In genomic region chr16:11543676-11544393, GRCh38 we compare ENCODE assay signal across 24 cellular contexts. TPM values are rescaled to one million over a fixed set of nuclear protein-coding genes. Genes with fewer than 3 reads are reported as not detected.
A peak's percentile ranks its signal among the peaks of the same experiment; 100 is the strongest.
DNase-seq lines count a peak whose midpoint lies in the region; ATAC-seq, FAIRE-seq and TF ChIP-seq lines count a peak whose summit lies in the region.
"Had no signal": no experiment of that assay in that cellular context is flagged by ENCODE, and none has a peak within 500 bp of the region (broad histone marks: within the 10 kb centered on the region; RNA-seq: fewer than 3 reads in every experiment).

No MANE protein-coding gene starts in this region.

- H3K9me3 ChIP-seq in H9 (ENCODE audit: control insufficient read depth, low read depth, low read length) (no peaks in the 10 kb centered on the region), kidney (ENCODE audit: control insufficient read depth in 1 of 2, low read length in 2 of 2) (no peaks in the 10 kb centered on the region), SJCRH30 (replicated peaks) (no peaks in the 10 kb centered on the region)
- H3K9me3 ChIP-seq: heart right ventricle, Peyer's patch, thyroid gland had no signal

- H3K27me3 Mint-ChIP-seq in activated CD4-positive, alpha-beta memory T cell treated with anti-CD3 and anti-CD28 coated beads, Interleukin-2, amount 10 ng/mL, durations not matched to agents 7 days and 5 days, result no peaks in the 10 kb centered on the region
- no peaks in the 10 kb centered on the region for H3K27me3 Mint-ChIP-seq in activated CD4-positive, alpha-beta memory T cell treated with anti-CD3 and anti-CD28 coated beads for 36 hours
- no peaks in the 10 kb centered on the region for H3K27me3 Mint-ChIP-seq in H9 (ENCODE audit: low read depth)
- H3K27me3 Mint-ChIP-seq: activated B cell treated with CpG ODN at 0.5 μM for 24 hours had no signal

- H4K91ac ChIP-seq in H9 (ENCODE audit: insufficient read length, low read depth, low read length), result no peak overlapping the region

- no peak overlapping the region for H2BK15ac ChIP-seq in H9 (ENCODE audit: low read depth, low read length)

- H3K27ac ChIP-seq in H9 (ENCODE audit: insufficient read length, low read depth, low read length) (no peak overlapping the region), kidney (ENCODE audit: low read depth in 2 of 2, low read length in 2 of 2) (no peak overlapping the region), SJCRH30 (no peak overlapping the region)
- H3K27ac ChIP-seq: heart right ventricle, Peyer's patch, thyroid gland had no signal

- no peaks in the 10 kb centered on the region for H3K23me2 ChIP-seq in H9 (ENCODE audit: insufficient read length, low read depth, low read length, poor library complexity, severe bottlenecking)

- H3K4me3 ChIP-seq in kidney (ENCODE audit: low read length in 2 of 2), result no peak overlapping the region
- H3K4me3 ChIP-seq in SJCRH30, result no peak overlapping the region
- H3K4me3 ChIP-seq: dorsolateral prefrontal cortex, heart right ventricle, Peyer's patch, thyroid gland had no signal

- no peak overlapping the region for H3K23ac ChIP-seq in H9 (ENCODE audit: insufficient read length, low read depth, low read length)

- no peak overlapping the region for H2BK5ac ChIP-seq in H9 (ENCODE audit: insufficient read length, low read length)

- H2AK5ac ChIP-seq in H9 (ENCODE audit: insufficient read length, low read length), result no peak overlapping the region

- peaks cover 28% of the 10 kb centered on the region for H3K36me3 Mint-ChIP-seq in activated CD4-positive, alpha-beta memory T cell treated with anti-CD3 and anti-CD28 coated beads, Interleukin-2, amount 10 ng/mL, durations not matched to agents 7 days and 5 days (ENCODE audit: low read depth)
- peaks cover 12% of the 10 kb centered on the region for H3K36me3 Mint-ChIP-seq in activated CD4-positive, alpha-beta memory T cell treated with anti-CD3 and anti-CD28 coated beads for 36 hours
- H3K36me3 Mint-ChIP-seq in H9 (ENCODE audit: insufficient read depth in 1 of 3, low read depth in 3 of 3), result peaks cover 0 to 18% (median 8%) of the 10 kb centered on the region in 3 experiments; a peak in 5 of 7 replicates

- H2AFZ ChIP-seq in H9 (ENCODE audit: low read length), result no peak overlapping the region

- H3K56ac ChIP-seq in H9 (ENCODE audit: insufficient read length, low read depth, low read length), result no peak overlapping the region

- no peak for FAIRE-seq in kidney (lab: Jason Lieb, UNC)
- FAIRE-seq: D721Med, small intestine had no signal

- ATAC-seq in sciatic nerve, result peak; percentile 32
- ATAC-seq in esophagus mucosa, result no peak
- ATAC-seq in HG02798 (IDR thresholded peaks at IDR 0.05; ENCODE audit: poor library complexity, unreplicated experiment), result no peak

- no peaks in the 10 kb centered on the region for H3K4me1 Mint-ChIP-seq in activated CD4-positive, alpha-beta memory T cell treated with anti-CD3 and anti-CD28 coated beads, Interleukin-2, amount 10 ng/mL, durations not matched to agents 7 days and 5 days
- H3K4me1 Mint-ChIP-seq in activated CD4-positive, alpha-beta memory T cell treated with anti-CD3 and anti-CD28 coated beads for 36 hours (ENCODE audit: low read depth), result peaks cover 2% of the 10 kb centered on the region
- peaks cover 15 to 21% of the 10 kb centered on the region in 2 experiments for H3K4me1 Mint-ChIP-seq in H9
- H3K4me1 Mint-ChIP-seq: activated B cell treated with CpG ODN at 0.5 μM for 24 hours had no signal

- no peaks in the 10 kb centered on the region for H3K4me1 ChIP-seq in H9 (ENCODE audit: insufficient read depth, low read length)
- H3K4me1 ChIP-seq in kidney (ENCODE audit: control insufficient read depth in 1 of 2, insufficient read depth in 1 of 2, low read depth in 1 of 2, low read length in 2 of 2), result no peaks in the 10 kb centered on the region
- H3K4me1 ChIP-seq in SJCRH30, result no peaks in the 10 kb centered on the region
- H3K4me1 ChIP-seq: Peyer's patch, thyroid gland had no signal

- H3K4me3 Mint-ChIP-seq in activated CD4-positive, alpha-beta memory T cell treated with anti-CD3 and anti-CD28 coated beads, Interleukin-2, amount 10 ng/mL, durations not matched to agents 7 days and 5 days, result no peak overlapping the region
- no peak overlapping the region for H3K4me3 Mint-ChIP-seq in activated CD4-positive, alpha-beta memory T cell treated with anti-CD3 and anti-CD28 coated beads for 36 hours
- H3K4me3 Mint-ChIP-seq in H9, result no peak overlapping the region
- H3K4me3 Mint-ChIP-seq: activated B cell treated with CpG ODN at 0.5 μM for 24 hours had no signal

- no peak overlapping the region for H4K5ac ChIP-seq in H9 (ENCODE audit: insufficient read length, low read depth, low read length)

- no peak for TF ChIP-seq CTCF in H9 (conservative IDR thresholded peaks at IDR 0.05)
- TF ChIP-seq CTCF in kidney (IDR thresholded peaks at IDR 0.05; ENCODE audit: borderline replicate concordance, extremely low read depth, insufficient read depth), result no peak

- peaks cover 7 to 19% of the 10 kb centered on the region in 2 donors for H3K36me3 ChIP-seq in kidney (ENCODE audit: control insufficient read depth in 1 of 2, insufficient read depth in 2 of 2, low read length in 2 of 2)
- peaks cover 3% of the 10 kb centered on the region for H3K36me3 ChIP-seq in SJCRH30

- H2BK120ac ChIP-seq in H9 (ENCODE audit: low read depth, low read length, poor library complexity, severe bottlenecking), result no peak overlapping the region

- intact Hi-C loops in activated CD4-positive, alpha-beta memory T cell treated with anti-CD3 and anti-CD28 coated beads for 36 hours (cut with micrococcal nuclease), result no loop called here
- intact Hi-C loops in kidney (cut with DNase I), result no loop called here
- intact Hi-C loops in sciatic nerve (cut with DNase I), result no loop called here

- POLR2A ChIA-PET in activated CD4-positive, alpha-beta memory T cell treated with anti-CD3 and anti-CD28 coated beads, Interleukin-2, amount 10 ng/mL, durations not matched to agents 7 days and 5 days (lab: Charles Lee), result no interaction called here
- POLR2A ChIA-PET in activated CD4-positive, alpha-beta memory T cell treated with anti-CD3 and anti-CD28 coated beads for 36 hours (lab: Charles Lee), result no interaction called here

- H4K20me1 ChIP-seq in H9 (ENCODE audit: control insufficient read depth, insufficient read depth, insufficient read length), result no peaks in the 10 kb centered on the region

- no peak overlapping the region for H3K9ac ChIP-seq in H9 (ENCODE audit: extremely low read depth, insufficient read length, low read length)
- H3K9ac ChIP-seq in kidney (ENCODE audit: low read length in 2 of 2), result no peak overlapping the region

- H3K4me2 ChIP-seq in H9 (ENCODE audit: insufficient read depth, insufficient read length, low read length), result no peak overlapping the region

- H3K79me1 ChIP-seq in H9 (ENCODE audit: insufficient read depth, low read depth, low read length, poor library complexity, severe bottlenecking), result no peaks in the 10 kb centered on the region

- peak overlapping the region; percentile 44 for H3K27ac Mint-ChIP-seq in activated CD4-positive, alpha-beta memory T cell treated with anti-CD3 and anti-CD28 coated beads, Interleukin-2, amount 10 ng/mL, durations not matched to agents 7 days and 5 days
- no peak overlapping the region for H3K27ac Mint-ChIP-seq in activated CD4-positive, alpha-beta memory T cell treated with anti-CD3 and anti-CD28 coated beads for 36 hours
- peak overlapping the region; percentile 34 to 85 (median 56); a peak in 6 of 7 replicates for H3K27ac Mint-ChIP-seq in H9
- H3K27ac Mint-ChIP-seq: activated B cell treated with CpG ODN at 0.5 μM for 24 hours had no signal

- H3K79me2 ChIP-seq in H9 (ENCODE audit: insufficient read depth, low read length), result no peaks in the 10 kb centered on the region

- no peak for DNase-seq in activated CD4-positive, alpha-beta memory T cell treated with anti-CD3 and anti-CD28 coated beads, Interleukin-2, amount 10 ng/mL, durations not matched to agents 7 days and 5 days
- no peak for DNase-seq in activated CD4-positive, alpha-beta memory T cell treated with anti-CD3 and anti-CD28 coated beads for 36 hours
- DNase-seq in H9 (no peak), kidney (peak; percentile 37), sciatic nerve (ENCODE audit: low spot score) (no peak), SJCRH30 (no peak)
- DNase-seq: activated B cell treated with CpG ODN at 0.5 μM for 24 hours; activated T-cell treated with anti-CD3 and anti-CD28 coated beads, Interleukin-2, amount 50 U/mL, for 48 hours; dorsolateral prefrontal cortex; GOT3; heart right ventricle; MM.1S; NCI-H1436 treated with DMSO at 0.1 percent for 48 hours; NCI-H524; NK-92 treated with Interleukin-12 subunit alpha and Interleukin-12 subunit beta, amount 100 ng/mL, for 24 hours; Peyer's patch; small intestine; stimulated activated CD4-positive, alpha-beta T cell treated with anti-CD3 and anti-CD28 coated beads, Interleukin-2, amount 100 ng/mL, for 24 hours; stimulated activated naive CD4-positive, alpha-beta T cell treated with Interleukin-2 at 50 U/mL for 16 hours; thyroid gland had no signal

- no peak overlapping the region for H3K4ac ChIP-seq in H9 (ENCODE audit: low read depth, low read length)

- H3K18ac ChIP-seq in H9 (ENCODE audit: insufficient read length, low read depth, low read length), result no peak overlapping the region

- H2BK20ac ChIP-seq in H9 (ENCODE audit: low read depth, low read length, poor library complexity, severe bottlenecking), result no peak overlapping the region

- no peaks in the 10 kb centered on the region for H3K27me3 ChIP-seq in H9 (ENCODE audit: insufficient read depth, low read length)
- no peaks in the 10 kb centered on the region for H3K27me3 ChIP-seq in SJCRH30
- H3K27me3 ChIP-seq: dorsolateral prefrontal cortex, heart right ventricle, Peyer's patch, thyroid gland had no signal

- no peak overlapping the region for H3K14ac ChIP-seq in H9 (ENCODE audit: insufficient read depth, low read length)

- WGBS in H9 (ENCODE audit: extremely low coverage, insufficient read length, low lambda C conversion rate), result no CpG with 5 or more reads among the region's 12 CpGs

- H3K9me3 Mint-ChIP-seq in activated CD4-positive, alpha-beta memory T cell treated with anti-CD3 and anti-CD28 coated beads, Interleukin-2, amount 10 ng/mL, durations not matched to agents 7 days and 5 days, result no peaks in the 10 kb centered on the region
- H3K9me3 Mint-ChIP-seq in activated CD4-positive, alpha-beta memory T cell treated with anti-CD3 and anti-CD28 coated beads for 36 hours, result no peaks in the 10 kb centered on the region
- no peaks in the 10 kb centered on the region for H3K9me3 Mint-ChIP-seq in H9
- H3K9me3 Mint-ChIP-seq: activated B cell treated with CpG ODN at 0.5 μM for 24 hours; activated naive CD4-positive, alpha-beta T cell treated with anti-CD3 and anti-CD28 coated beads, Interleukin-2, amount 50 U/mL, for 72 hours had no signal

- CTCF ChIA-PET in activated CD4-positive, alpha-beta memory T cell treated with anti-CD3 and anti-CD28 coated beads, Interleukin-2, amount 10 ng/mL, durations not matched to agents 7 days and 5 days (lab: Charles Lee), result no interaction called here
- CTCF ChIA-PET in activated CD4-positive, alpha-beta memory T cell treated with anti-CD3 and anti-CD28 coated beads for 36 hours (lab: Charles Lee), result interaction anchor here (0.6 kb wide), 1 partner anchor 39 kb away, joined by 3 read pairs; no protein-coding TSS in a partner anchor

- no peak overlapping the region for H3T11ph ChIP-seq in H9 (ENCODE audit: low read length)

- no peak overlapping the region for H4K8ac ChIP-seq in H9 (replicated peaks; ENCODE audit: insufficient read length, low read depth, low read length)

- no peak overlapping the region for H2BK12ac ChIP-seq in H9 (ENCODE audit: insufficient read length, low read depth, low read length)

RNA-seq across cellular contexts. Expression of gene LITAF, which starts 42.9 kb away (rescaled TPM):
- total RNA-seq in activated CD4-positive, alpha-beta memory T cell treated with anti-CD3 and anti-CD28 coated beads, Interleukin-2, amount 10 ng/mL, durations not matched to agents 7 days and 5 days, result 100 to 1,000 TPM; 149 to 157 TPM
- total RNA-seq in activated CD4-positive, alpha-beta memory T cell treated with anti-CD3 and anti-CD28 coated beads for 36 hours, result 100 to 1,000 TPM; 130 to 134 TPM
- total RNA-seq in H9 (2021) (249 and 265 TPM in 2 replicates), kidney (171 TPM), sciatic nerve (200 TPM), esophagus mucosa (36.9 TPM)
- 121 TPM for polyA plus RNA-seq in kidney (ENCODE audit: insufficient read depth, low read depth, low replicate concordance)
- total RNA-seq in SJCRH30 (2014; rRNA removed; shearing (Covaris generic)), result 48.9 and 49.8 TPM in 2 replicates
